Comparison of ENCODE assay signal across 17 cellular contexts in genomic region chr2:38163006-38163405, GRCh38.
A peak's percentile ranks its signal among the peaks of the same experiment; 100 is the strongest.
DNase-seq lines count a peak whose midpoint lies in the region; ATAC-seq and TF ChIP-seq lines count a peak whose summit lies in the region.
"Had no signal": no experiment of that assay in that cellular context is flagged by ENCODE, and none has a peak within 500 bp of the region (broad histone marks: within the 10 kb centered on the region; RNA-seq: fewer than 3 reads in every experiment).

No MANE protein-coding gene starts in this region.

- no peaks in the 10 kb centered on the region for H3K36me3 Mint-ChIP-seq in natural killer cell treated with Interleukin-12 subunit alpha and Interleukin-12 subunit beta and Interleukin-15 and Interleukin-18, amount 100 ng/mL, for 72 hours

- H3K4me1 Mint-ChIP-seq in natural killer cell treated with Interleukin-12 subunit alpha and Interleukin-12 subunit beta and Interleukin-15 and Interleukin-18, amount 100 ng/mL, for 72 hours (ENCODE audit: low read depth in 2 of 2) = peaks cover 0 to 7% of the 10 kb centered on the region in 2 donors

- DNase-seq in NCI-H1417 (lab: John Stamatoyannopoulos, UW) (peak in 2 of 3 experiments; percentile 4 to 22), NCI-H1417 treated with DMSO at 0.1 percent for 48 hours (lab: John Stamatoyannopoulos, UW) (no peak), D341Med (ENCODE audit: low spot score) (peak; percentile 36), NCI-H69 (lab: John Stamatoyannopoulos, UW) (peak; percentile 1), foreskin keratinocyte (no peak), AG08395 (ENCODE audit: low spot score) (no peak)
- no peak for DNase-seq in natural killer cell treated with Interleukin-12 subunit alpha and Interleukin-12 subunit beta and Interleukin-15 and Interleukin-18, amount 100 ng/mL, for 72 hours (ENCODE audit: low spot score)
- DNase-seq: GF-D8, midbrain, NCI-H2081, SIG-M5 had no signal

- no peaks in the 10 kb centered on the region for H3K4me1 ChIP-seq in foreskin keratinocyte

- TF ChIP-seq CTCF in foreskin keratinocyte (conservative IDR thresholded peaks at IDR 0.05) = peak; percentile 40

- H3K27ac Mint-ChIP-seq in natural killer cell treated with Interleukin-12 subunit alpha and Interleukin-12 subunit beta and Interleukin-15 and Interleukin-18, amount 100 ng/mL, for 72 hours = no peak overlapping the region
- H3K27ac Mint-ChIP-seq: GM23338 had no signal

- no peak overlapping the region for H3K4me3 Mint-ChIP-seq in natural killer cell treated with Interleukin-12 subunit alpha and Interleukin-12 subunit beta and Interleukin-15 and Interleukin-18, amount 100 ng/mL, for 72 hours
- H3K4me3 Mint-ChIP-seq: GM23338 had no signal

- no peaks in the 10 kb centered on the region for H3K9me3 Mint-ChIP-seq in natural killer cell treated with Interleukin-12 subunit alpha and Interleukin-12 subunit beta and Interleukin-15 and Interleukin-18, amount 100 ng/mL, for 72 hours
- H3K9me3 Mint-ChIP-seq: GM23338 had no signal

- ATAC-seq in foreskin keratinocyte (no peak), GM21723 (IDR thresholded peaks at IDR 0.05; ENCODE audit: unreplicated experiment) (no peak)
- no peak for ATAC-seq in natural killer cell treated with Interleukin-12 subunit alpha and Interleukin-12 subunit beta and Interleukin-15 and Interleukin-18, amount 100 ng/mL, for 72 hours
- ATAC-seq: activated CD4-positive, CD25-positive, alpha-beta regulatory T cell treated with anti-CD3 and anti-CD28 coated beads, Interleukin-2, amount 50 U/mL, for 24 hours; gastroesophageal sphincter; GM23338 had no signal

- H3K27ac ChIP-seq in foreskin keratinocyte = no peak overlapping the region
- H3K27ac ChIP-seq: BLaER1 treated with 17β-estradiol and CSF1 and Interleukin-3, amounts not matched to agents 10 nM and 100 nM; epithelial cell of prostate had no signal

- H3K27me3 ChIP-seq in foreskin keratinocyte = peaks cover 18% of the 10 kb centered on the region
- H3K27me3 ChIP-seq: BLaER1 treated with 17β-estradiol and CSF1 and Interleukin-3, amounts not matched to agents 10 nM and 100 nM; gastroesophageal sphincter had no signal

- peaks cover 44 to 50% of the 10 kb centered on the region in 2 donors for H3K27me3 Mint-ChIP-seq in natural killer cell treated with Interleukin-12 subunit alpha and Interleukin-12 subunit beta and Interleukin-15 and Interleukin-18, amount 100 ng/mL, for 72 hours

Comparison
In these comparisons a context has a peak if more than half of its experiments do, and no peak if none do; other contexts are left out.
1. DNase-seq: peak in NCI-H1417 (2 of 3), D341Med (single experiment) and NCI-H69 (single experiment); none in NCI-H1417 treated with DMSO at 0.1 percent for 48 hours (single experiment), foreskin keratinocyte (0 of 2), AG08395 (single experiment) and natural killer cell treated with Interleukin-12 subunit alpha and Interleukin-12 subunit beta and Interleukin-15 and Interleukin-18, amount 100 ng/mL, for 72 hours (single experiment).